ENCODE assay signal across 14 cellular contexts in genomic region chr5:145938699-145939531, GRCh38. TPM values are rescaled to one million over a fixed set of nuclear protein-coding genes. Genes with fewer than 3 reads are reported as not detected.
DNase-seq lines count a peak whose midpoint lies in the region; ATAC-seq and TF ChIP-seq lines count a peak whose summit lies in the region.
"Had no signal": no experiment of that assay in that cellular context is flagged by ENCODE, and none has a peak within 500 bp of the region (broad histone marks: within the 10 kb centered on the region; RNA-seq: fewer than 3 reads in every experiment).

No MANE protein-coding gene starts in this region.

- H3K4me1 ChIP-seq in gastrocnemius medialis, result peaks cover 3 to 30% of the 10 kb centered on the region in 2 donors

- in situ Hi-C loops in gastrocnemius medialis (cut with MboI; ENCODE audit: low sequenced_read_pairs in 4 of 4), result no loop called here

- H3K27ac ChIP-seq in gastrocnemius medialis (peak overlapping the region; percentile 80 to 90 (median 84)), WERI-Rb-1 (no peak overlapping the region)
- H3K27ac ChIP-seq: HL-60 had no signal

- H3K36me3 ChIP-seq in gastrocnemius medialis (no peaks in the 10 kb centered on the region), WERI-Rb-1 (no peaks in the 10 kb centered on the region)

- no peaks in the 10 kb centered on the region for H3K27me3 ChIP-seq in gastrocnemius medialis
- H3K27me3 ChIP-seq in WERI-Rb-1 (ENCODE audit: insufficient read depth, low read depth, severe bottlenecking), result no peaks in the 10 kb centered on the region

- DNase-seq in HT1080 (ENCODE audit: low read depth), result peak; percentile 60
- DNase-seq in RPMI7951 (ENCODE audit: low read depth), result peak; percentile 82
- DNase-seq in fibroblast of the aortic adventitia (ENCODE audit: low read depth), result no peak
- DNase-seq in gastrocnemius medialis, result no peak
- no peak for DNase-seq in HK-2 (ENCODE audit: unreplicated experiment)
- DNase-seq in mesenteric fat pad (ENCODE audit: low spot score), result no peak
- no peak for DNase-seq in WERI-Rb-1
- DNase-seq: activated CD4-positive, alpha-beta T cell treated with anti-CD3 and anti-CD28 coated beads for 1 hour; cortex of kidney; glutamatergic neuron; NCI-H1930 had no signal

- intact Hi-C loops in gastrocnemius medialis (cut with DNase I; ENCODE audit: low total_unique reads), result loop anchor here (5.0 kb wide), 2 partner anchors 38 to 108 kb away; no protein-coding TSS in a partner anchor

- peak overlapping the region; percentile 3 for H3K4me3 ChIP-seq in fibroblast of the aortic adventitia (ENCODE audit: low read depth, low read length)
- peak overlapping the region; percentile 43 to 59 (median 54) for H3K4me3 ChIP-seq in gastrocnemius medialis
- H3K4me3 ChIP-seq in WERI-Rb-1 (ENCODE audit: low read depth, low read length), result no peak overlapping the region
- H3K4me3 ChIP-seq: GM12878 had no signal

- no peak for TF ChIP-seq CTCF in fibroblast of the aortic adventitia (IDR thresholded peaks at IDR 0.05; ENCODE audit: insufficient read depth, low read length)
- TF ChIP-seq CTCF in gastrocnemius medialis (IDR thresholded peaks at IDR 0.05 in 4 of 5, conservative IDR thresholded peaks at IDR 0.05 in 1 of 5), result no peak
- TF ChIP-seq CTCF in WERI-Rb-1 (IDR thresholded peaks at IDR 0.05; ENCODE audit: low read depth, low read length), result no peak

- no peaks in the 10 kb centered on the region for H3K9me3 ChIP-seq in gastrocnemius medialis
- H3K9me3 ChIP-seq in WERI-Rb-1 (ENCODE audit: severe bottlenecking), result no peaks in the 10 kb centered on the region

- ATAC-seq in gastrocnemius medialis, result no peak
- no peak for ATAC-seq in GM19035 (IDR thresholded peaks at IDR 0.05; ENCODE audit: unreplicated experiment)
- ATAC-seq: GM12878 had no signal

- no peak for TF ChIP-seq POLR2A in gastrocnemius medialis (IDR thresholded peaks at IDR 0.05)

RNA-seq across cellular contexts. Expression of gene SH3RF2, which starts 2.5 kb away (rescaled TPM):
- 16.0 and 18.9 TPM in 2 replicates for total RNA-seq in HT1080 (2014; rRNA removed; shearing (Covaris generic))
- 9.4 and 10.1 TPM in 2 replicates for polyA plus RNA-seq in HT1080 (2015; cell fraction: cytosol; rRNA removed)
- polyA plus RNA-seq in HT1080 (2015; cell fraction: nucleus; rRNA removed), result 25.6 and 35.8 TPM in 2 replicates
- total RNA-seq in RPMI7951 (2014; rRNA removed; shearing (Covaris generic)), result 6.8 and 7.9 TPM in 2 replicates
- 0.49 and 6.7 TPM in 2 replicates for total RNA-seq in fibroblast of the aortic adventitia (ENCODE audit: low replicate concordance)
- total RNA-seq in gastrocnemius medialis, result 10 to 100 TPM; 19.2 to 97.1 (median 39.1) TPM
- total RNA-seq in mesenteric fat pad, result 1.6 TPM
- polyA plus RNA-seq: GM12878 had no signal

Comparison
In these comparisons a context has a peak if more than half of its experiments do, and no peak if none do; other contexts are left out.
1. DNase-seq: peak in HT1080 (single experiment) and RPMI7951 (single experiment); none in fibroblast of the aortic adventitia (single experiment), gastrocnemius medialis (0 of 2), HK-2 (single experiment), mesenteric fat pad (single experiment) and WERI-Rb-1 (single experiment).